ENCODE assay signal across 8 cellular contexts in the genomic region with DNA sequence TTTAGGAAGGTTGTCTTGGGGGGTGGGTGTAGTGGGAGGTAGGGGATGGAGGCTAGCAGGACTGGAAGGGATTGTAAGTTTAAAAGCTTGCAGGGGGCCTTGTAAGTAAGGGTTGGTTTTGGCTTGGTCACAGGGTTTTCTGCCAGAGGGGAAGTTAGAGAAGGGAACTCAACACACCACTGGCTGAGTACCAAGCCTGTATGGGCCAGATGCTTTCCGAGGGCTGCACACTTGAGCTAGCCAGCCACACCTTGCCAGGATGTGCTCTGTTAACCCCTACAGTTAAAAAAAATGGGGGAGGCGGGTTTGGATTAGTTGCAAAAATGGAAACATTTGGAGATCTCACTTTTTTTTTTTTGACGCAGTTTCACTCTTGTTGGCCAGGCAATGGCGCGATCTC. TPM values are rescaled to one million over a fixed set of nuclear protein-coding genes. Genes with fewer than 3 reads are reported as not detected.
DNase-seq lines count a peak whose midpoint lies in the region; ATAC-seq and TF ChIP-seq lines count a peak whose summit lies in the region.

No MANE protein-coding gene starts in this region.

- TF ChIP-seq CTCF in OCI-LY1 (IDR thresholded peaks at IDR 0.05; ENCODE audit: low read length): no peak
- no peak for TF ChIP-seq CTCF in HFFc6 (IDR thresholded peaks at IDR 0.05)

- H3K36me3 Mint-ChIP-seq in immature natural killer cell: peaks cover 3 to 18% (median 15%) of the 10 kb centered on the region in 3 donors
- H3K36me3 Mint-ChIP-seq in HFFc6 (ENCODE audit: low read depth): peaks cover 34% of the 10 kb centered on the region

- H3K9ac ChIP-seq in BLaER1 (no peak overlapping the region), OCI-LY1 (ENCODE audit: low read length) (no peak overlapping the region)

- H3K9me3 Mint-ChIP-seq in immature natural killer cell: no peaks in the 10 kb centered on the region
- peaks cover 4% of the 10 kb centered on the region; the same call in 1 of the 2 replicates for H3K9me3 Mint-ChIP-seq in HFFc6

- H3K27ac ChIP-seq in BLaER1: no peak overlapping the region
- H3K27ac ChIP-seq in OCI-LY1 (ENCODE audit: low read depth, low read length, poor library complexity, severe bottlenecking): no peak overlapping the region

- H3F3A ChIP-seq in OCI-LY1 (ENCODE audit: insufficient read depth, low read length): no peaks in the 10 kb centered on the region

- peaks cover 29% of the 10 kb centered on the region for H3K36me3 ChIP-seq in BLaER1
- H3K36me3 ChIP-seq in OCI-LY1 (ENCODE audit: insufficient read depth, low read length): peaks cover 36% of the 10 kb centered on the region

- H3K4me3 Mint-ChIP-seq in immature natural killer cell (peak overlapping the region in 4 of 5 donors; percentile 38 to 67 (median 53)), HFFc6 (no peak overlapping the region)

- H4K20me1 ChIP-seq in BLaER1 (peaks cover 36% of the 10 kb centered on the region), OCI-LY1 (ENCODE audit: insufficient read depth, low read length) (no peaks in the 10 kb centered on the region)

- peak; percentile 31 for ATAC-seq in GM18505 (IDR thresholded peaks at IDR 0.05; ENCODE audit: unreplicated experiment)

- H3K27me3 Mint-ChIP-seq in immature natural killer cell (ENCODE audit: low read depth in 3 of 3): peaks cover 12 to 16% (median 12%) of the 10 kb centered on the region in 3 donors
- H3K27me3 Mint-ChIP-seq in HFFc6 (ENCODE audit: insufficient read depth): peaks cover 22% of the 10 kb centered on the region

- TF ChIP-seq POLR2A in GM18505 (IDR thresholded peaks at IDR 0.05; ENCODE audit: borderline replicate concordance, extremely low read depth, insufficient read depth, insufficient read length): peak; percentile 40

- H2AFZ ChIP-seq in OCI-LY1 (ENCODE audit: low read length): 0 out of 2 replicates have a peak overlapping the region, but pooled peaks have one; percentile 76

- peaks cover 28% of the 10 kb centered on the region for H3K79me2 ChIP-seq in OCI-LY1 (ENCODE audit: insufficient read depth, low read length)

- no peaks in the 10 kb centered on the region for H3K9me3 ChIP-seq in BLaER1
- H3K9me3 ChIP-seq in OCI-LY1 (ENCODE audit: low read length): no peaks in the 10 kb centered on the region

- H3K9me2 ChIP-seq in OCI-LY1 (ENCODE audit: low read depth, low read length): no peaks in the 10 kb centered on the region

- H3K27ac Mint-ChIP-seq in immature natural killer cell: peak overlapping the region; percentile 48 to 98 (median 96)
- H3K27ac Mint-ChIP-seq in HFFc6: no peak overlapping the region

- H3K4me3 ChIP-seq in BLaER1 (no peak overlapping the region), OCI-LY1 (ENCODE audit: low read depth, low read length, poor library complexity, severe bottlenecking) (peak overlapping the region; percentile 100)

- DNase-seq in immature natural killer cell: no peak
- no peak for DNase-seq in HFFc6
- no peak for DNase-seq in NCI-H526 treated with DMSO at 0.1 percent for 48 hours (lab: John Stamatoyannopoulos, UW)
- DNase-seq in putamen (ENCODE audit: low spot score): no peak
- no peak for DNase-seq in NCI-H1048 (lab: John Stamatoyannopoulos, UW)

- H3K4me2 ChIP-seq in BLaER1 (peak overlapping the region; percentile 85), OCI-LY1 (ENCODE audit: low read length) (peak overlapping the region; percentile 71)

- H3K4me1 ChIP-seq in BLaER1: peaks cover 36% of the 10 kb centered on the region
- peaks cover 32% of the 10 kb centered on the region for H3K4me1 ChIP-seq in OCI-LY1 (ENCODE audit: insufficient read depth, low read length, severe bottlenecking)

- H3K27me3 ChIP-seq in BLaER1 (no peaks in the 10 kb centered on the region), OCI-LY1 (ENCODE audit: insufficient read depth, low read length) (no peaks in the 10 kb centered on the region)

- H3K4me1 Mint-ChIP-seq in immature natural killer cell (peaks cover 41 to 44% of the 10 kb centered on the region in 2 donors), HFFc6 (ENCODE audit: low read depth) (peaks cover 31% of the 10 kb centered on the region)

RNA-seq across cellular contexts. Expression of gene RPS3A, which starts 1.2 kb away (rescaled TPM):
- polyA plus RNA-seq in immature natural killer cell: 1,000 to 10,000 TPM; 1,390 to 5,226 (median 1,859) TPM
- total RNA-seq in HFFc6 (2021; fragmentation: NEBNext Ultra II Directional; extraction: Animal tissue kit (Norgen Biotek cat#: 25700)): 1,000 to 10,000 TPM; 1,391 to 1,566 (median 1,482) TPM
